ENCODE assay signal across 8 cellular contexts in genomic region chr1:22496536-22497160, GRCh38.
"Had no signal": no experiment of that assay in that cellular context is flagged by ENCODE, and none has a peak within 500 bp of the region (broad histone marks: within the 10 kb centered on the region; RNA-seq: fewer than 3 reads in every experiment).

No MANE protein-coding gene starts in this region.

- H2AFZ ChIP-seq: GM23248 had no signal

- H3K4me3 ChIP-seq: GM23248, K562 had no signal

- H3K27ac ChIP-seq: GM23248 had no signal

- H3K9ac ChIP-seq: GM23248 had no signal

- FAIRE-seq: HTR-8/SVneo, K562 had no signal

- DNase-seq: GM23248, GOT3, H7, HCEC 1CT, IMR-90, KG1 had no signal
